ENCODE assay signal across 8 cellular contexts in the genomic region with DNA sequence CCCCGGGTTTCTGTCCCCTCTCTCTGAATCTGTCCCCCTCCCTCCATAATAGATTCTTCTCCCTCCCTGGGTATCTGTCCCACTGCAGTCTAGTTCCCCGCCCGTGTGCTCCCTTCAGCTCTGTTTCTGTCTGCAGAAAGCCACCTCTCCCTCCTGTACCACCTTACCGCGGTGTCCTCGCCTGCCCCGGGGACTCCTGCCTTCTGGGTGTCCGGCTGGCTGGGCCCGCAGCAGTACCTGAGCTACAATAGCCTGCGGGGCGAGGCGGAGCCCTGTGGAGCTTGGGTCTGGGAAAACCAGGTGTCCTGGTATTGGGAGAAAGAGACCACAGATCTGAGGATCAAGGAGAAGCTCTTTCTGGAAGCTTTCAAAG. TPM values are rescaled to one million over a fixed set of nuclear protein-coding genes. Genes with fewer than 3 reads are reported as not detected.
DNase-seq lines count a peak whose midpoint lies in the region; ATAC-seq and TF ChIP-seq lines count a peak whose summit lies in the region.

No MANE protein-coding gene starts in this region.

- H3K4me1 Mint-ChIP-seq in GM23338: peaks cover 16% of the 10 kb centered on the region

- H3K4me3 ChIP-seq in GM23338 (peak overlapping the region; percentile 79), RWPE2 (ENCODE audit: severe bottlenecking) (peak overlapping the region; percentile 55), foreskin fibroblast (ENCODE audit: low read depth in 1 of 2, low read length in 2 of 2) (peak overlapping the region; percentile 64 to 75), retinal pigment epithelial cell (ENCODE audit: low read length) (peak overlapping the region; percentile 64)

- H3K36me3 Mint-ChIP-seq in GM23338 (ENCODE audit: low read depth): peaks cover 12% of the 10 kb centered on the region; the same call in 2 of the 3 replicates

- H3F3A ChIP-seq in GM23338 (replicated peaks; ENCODE audit: low read depth): peaks cover 24% of the 10 kb centered on the region; the same call in 1 of the 2 replicates

- peak overlapping the region; percentile 94 for H3K4me2 ChIP-seq in GM23338

- H3K9me3 ChIP-seq in RWPE2 (ENCODE audit: severe bottlenecking): no peaks in the 10 kb centered on the region

- ATAC-seq in GM23338 (peak; percentile 3), RWPE2 (ENCODE audit: low read depth) (peak; percentile 10; the same call in 1 of the 3 replicates), HG02981 (IDR thresholded peaks at IDR 0.05; ENCODE audit: unreplicated experiment) (no peak), GM21381 (IDR thresholded peaks at IDR 0.05; ENCODE audit: unreplicated experiment) (no peak), HG02759 (IDR thresholded peaks at IDR 0.05; ENCODE audit: unreplicated experiment) (no peak)

- no peaks in the 10 kb centered on the region for H3K9me2 ChIP-seq in GM23338 (ENCODE audit: insufficient read depth)

- H3K27ac ChIP-seq in GM23338 (ENCODE audit: low read depth): peak overlapping the region; percentile 88
- peak overlapping the region; percentile 67 for H3K27ac ChIP-seq in RWPE2 (ENCODE audit: poor library complexity, severe bottlenecking)

- H3K36me3 ChIP-seq in GM23338 (ENCODE audit: insufficient read depth) (peaks cover 5% of the 10 kb centered on the region), RWPE2 (ENCODE audit: low read depth) (no peaks in the 10 kb centered on the region)

- peaks cover 11% of the 10 kb centered on the region; the same call in 1 of the 2 replicates for H3K79me2 ChIP-seq in GM23338 (replicated peaks; ENCODE audit: insufficient read depth)

- H3K9me3 Mint-ChIP-seq in GM23338: no peaks in the 10 kb centered on the region; the same call in 2 of the 3 replicates

- no peak overlapping the region for H3K27ac Mint-ChIP-seq in GM23338

- TF ChIP-seq CTCF in GM23338 (conservative IDR thresholded peaks at IDR 0.05; ENCODE audit: low read depth in 2 of 2): no peak
- TF ChIP-seq CTCF in RWPE2 (IDR thresholded peaks at IDR 0.05; ENCODE audit: poor library complexity, severe bottlenecking): no peak
- TF ChIP-seq CTCF in foreskin fibroblast (IDR thresholded peaks at IDR 0.05; ENCODE audit: low read depth, low read length): no peak
- no peak for TF ChIP-seq CTCF in retinal pigment epithelial cell (conservative IDR thresholded peaks at IDR 0.05; ENCODE audit: low read depth, low read length)

- H3K4me1 ChIP-seq in GM23338 (ENCODE audit: insufficient read depth) (peaks cover 21% of the 10 kb centered on the region), RWPE2 (ENCODE audit: insufficient read depth, poor library complexity, severe bottlenecking) (no peaks in the 10 kb centered on the region)

- no peaks in the 10 kb centered on the region for H3K27me3 ChIP-seq in GM23338 (ENCODE audit: insufficient read depth)
- H3K27me3 ChIP-seq in RWPE2 (ENCODE audit: insufficient read depth, poor library complexity, severe bottlenecking): no peaks in the 10 kb centered on the region

- peaks cover 14% of the 10 kb centered on the region for H3K27me3 Mint-ChIP-seq in GM23338 (ENCODE audit: insufficient read depth, low read depth, poor library complexity)

- no peak overlapping the region for H2AFZ ChIP-seq in GM23338

- no peaks in the 10 kb centered on the region; the same call in 1 of the 2 replicates for H4K20me1 ChIP-seq in GM23338 (replicated peaks; ENCODE audit: insufficient read depth)

- no peak for DNase-seq in GM23338 (ENCODE audit: low spot score)
- no peak for DNase-seq in RWPE2 (ENCODE audit: low spot score)
- DNase-seq in foreskin fibroblast: no peak
- DNase-seq in retinal pigment epithelial cell (ENCODE audit: low read depth): no peak
- DNase-seq in mucosa of gallbladder (ENCODE audit: low spot score): no peak

- H3K4me3 Mint-ChIP-seq in GM23338: peak overlapping the region; percentile 89

TF ChIP-seq in GM23338, 12 proteins besides CTCF, POLR2A, EP300 and RAD21 (continues in another document):
- TF ChIP-seq, protein P1, sequence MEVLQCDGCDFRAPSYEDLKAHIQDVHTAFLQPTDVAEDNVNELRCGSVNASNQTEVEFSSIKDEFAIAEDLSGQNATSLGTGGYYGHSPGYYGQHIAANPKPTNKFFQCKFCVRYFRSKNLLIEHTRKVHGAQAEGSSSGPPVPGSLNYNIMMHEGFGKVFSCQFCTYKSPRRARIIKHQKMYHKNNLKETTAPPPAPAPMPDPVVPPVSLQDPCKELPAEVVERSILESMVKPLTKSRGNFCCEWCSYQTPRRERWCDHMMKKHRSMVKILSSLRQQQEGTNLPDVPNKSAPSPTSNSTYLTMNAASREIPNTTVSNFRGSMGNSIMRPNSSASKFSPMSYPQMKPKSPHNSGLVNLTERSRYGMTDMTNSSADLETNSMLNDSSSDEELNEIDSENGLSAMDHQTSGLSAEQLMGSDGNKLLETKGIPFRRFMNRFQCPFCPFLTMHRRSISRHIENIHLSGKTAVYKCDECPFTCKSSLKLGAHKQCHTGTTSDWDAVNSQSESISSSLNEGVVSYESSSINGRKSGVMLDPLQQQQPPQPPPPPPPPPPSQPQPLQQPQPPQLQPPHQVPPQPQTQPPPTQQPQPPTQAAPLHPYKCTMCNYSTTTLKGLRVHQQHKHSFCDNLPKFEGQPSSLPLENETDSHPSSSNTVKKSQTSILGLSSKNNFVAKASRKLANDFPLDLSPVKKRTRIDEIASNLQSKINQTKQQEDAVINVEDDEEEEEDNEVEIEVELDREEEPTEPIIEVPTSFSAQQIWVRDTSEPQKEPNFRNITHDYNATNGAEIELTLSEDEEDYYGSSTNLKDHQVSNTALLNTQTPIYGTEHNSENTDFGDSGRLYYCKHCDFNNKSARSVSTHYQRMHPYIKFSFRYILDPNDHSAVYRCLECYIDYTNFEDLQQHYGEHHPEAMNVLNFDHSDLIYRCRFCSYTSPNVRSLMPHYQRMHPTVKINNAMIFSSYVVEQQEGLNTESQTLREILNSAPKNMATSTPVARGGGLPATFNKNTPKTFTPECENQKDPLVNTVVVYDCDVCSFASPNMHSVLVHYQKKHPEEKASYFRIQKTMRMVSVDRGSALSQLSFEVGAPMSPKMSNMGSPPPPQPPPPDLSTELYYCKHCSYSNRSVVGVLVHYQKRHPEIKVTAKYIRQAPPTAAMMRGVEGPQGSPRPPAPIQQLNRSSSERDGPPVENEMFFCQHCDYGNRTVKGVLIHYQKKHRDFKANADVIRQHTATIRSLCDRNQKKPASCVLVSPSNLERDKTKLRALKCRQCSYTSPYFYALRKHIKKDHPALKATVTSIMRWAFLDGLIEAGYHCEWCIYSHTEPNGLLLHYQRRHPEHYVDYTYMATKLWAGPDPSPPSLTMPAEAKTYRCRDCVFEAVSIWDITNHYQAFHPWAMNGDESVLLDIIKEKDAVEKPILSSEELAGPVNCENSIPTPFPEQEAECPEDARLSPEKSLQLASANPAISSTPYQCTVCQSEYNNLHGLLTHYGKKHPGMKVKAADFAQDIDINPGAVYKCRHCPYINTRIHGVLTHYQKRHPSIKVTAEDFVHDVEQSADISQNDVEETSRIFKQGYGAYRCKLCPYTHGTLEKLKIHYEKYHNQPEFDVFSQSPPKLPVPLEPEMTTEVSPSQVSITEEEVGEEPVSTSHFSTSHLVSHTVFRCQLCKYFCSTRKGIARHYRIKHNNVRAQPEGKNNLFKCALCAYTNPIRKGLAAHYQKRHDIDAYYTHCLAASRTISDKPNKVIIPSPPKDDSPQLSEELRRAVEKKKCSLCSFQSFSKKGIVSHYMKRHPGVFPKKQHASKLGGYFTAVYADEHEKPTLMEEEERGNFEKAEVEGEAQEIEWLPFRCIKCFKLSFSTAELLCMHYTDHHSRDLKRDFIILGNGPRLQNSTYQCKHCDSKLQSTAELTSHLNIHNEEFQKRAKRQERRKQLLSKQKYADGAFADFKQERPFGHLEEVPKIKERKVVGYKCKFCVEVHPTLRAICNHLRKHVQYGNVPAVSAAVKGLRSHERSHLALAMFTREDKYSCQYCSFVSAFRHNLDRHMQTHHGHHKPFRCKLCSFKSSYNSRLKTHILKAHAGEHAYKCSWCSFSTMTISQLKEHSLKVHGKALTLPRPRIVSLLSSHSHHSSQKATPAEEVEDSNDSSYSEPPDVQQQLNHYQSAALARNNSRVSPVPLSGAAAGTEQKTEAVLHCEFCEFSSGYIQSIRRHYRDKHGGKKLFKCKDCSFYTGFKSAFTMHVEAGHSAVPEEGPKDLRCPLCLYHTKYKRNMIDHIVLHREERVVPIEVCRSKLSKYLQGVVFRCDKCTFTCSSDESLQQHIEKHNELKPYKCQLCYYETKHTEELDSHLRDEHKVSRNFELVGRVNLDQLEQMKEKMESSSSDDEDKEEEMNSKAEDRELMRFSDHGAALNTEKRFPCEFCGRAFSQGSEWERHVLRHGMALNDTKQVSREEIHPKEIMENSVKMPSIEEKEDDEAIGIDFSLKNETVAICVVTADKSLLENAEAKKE (CRISPR knock-in tag; IDR thresholded peaks at IDR 0.05): no peak
- TF ChIP-seq CREB1 (CRISPR knock-in tag; IDR thresholded peaks at IDR 0.05; ENCODE audit: low read depth) (no peak), JUNB (IDR thresholded peaks at IDR 0.05; ENCODE audit: unreplicated experiment) (no peak), EZH2phosphoT487 (IDR thresholded peaks at IDR 0.05; ENCODE audit: unreplicated experiment) (no peak), POLR2AphosphoS5 (IDR thresholded peaks at IDR 0.05; ENCODE audit: low read depth) (no peak), STAT1 (IDR thresholded peaks at IDR 0.05; ENCODE audit: unreplicated experiment) (no peak), EZH2 (IDR thresholded peaks at IDR 0.05; ENCODE audit: low read depth, unreplicated experiment) (no peak), ZNF331 (CRISPR knock-in tag; IDR thresholded peaks at IDR 0.05; ENCODE audit: low read depth) (no peak)

RNA-seq across cellular contexts. Expression of gene FCGRT, which starts 1.3 kb away (rescaled TPM):
- total RNA-seq in GM23338 (2014; rRNA removed; shearing (Covaris generic)): 23.5 and 41.7 TPM in 2 replicates
- polyA plus RNA-seq in GM23338 (2016; fragmentation: Nextera tagmentation; extraction: Ambion mirVana): 62.3 and 66.8 TPM in 2 replicates
- 320 TPM for total RNA-seq in mucosa of gallbladder

RNA-seq across cellular contexts. Expression of gene RCN3, which starts 14.1 kb away (rescaled TPM):
- 44.0 and 54.8 TPM in 2 replicates for total RNA-seq in GM23338 (2014; rRNA removed; shearing (Covaris generic))
- polyA plus RNA-seq in GM23338 (2016; fragmentation: Nextera tagmentation; extraction: Ambion mirVana): 40.2 and 45.8 TPM in 2 replicates
- total RNA-seq in mucosa of gallbladder: 42.8 TPM

RNA-seq across cellular contexts. Expression of gene RPS11, which starts 17.5 kb away (rescaled TPM):
- 4,006 and 4,643 TPM in 2 replicates for total RNA-seq in GM23338 (2014; rRNA removed; shearing (Covaris generic))
- polyA plus RNA-seq in GM23338 (2016; fragmentation: Nextera tagmentation; extraction: Ambion mirVana): 2,646 and 2,793 TPM in 2 replicates
- 1,395 TPM for total RNA-seq in mucosa of gallbladder

RNA-seq across cellular contexts. Expression of gene RPL13A, which starts 26.3 kb away (rescaled TPM):
- 2,007 and 2,412 TPM in 2 replicates for total RNA-seq in GM23338 (2014; rRNA removed; shearing (Covaris generic))
- 2,105 and 2,261 TPM in 2 replicates for polyA plus RNA-seq in GM23338 (2016; fragmentation: Nextera tagmentation; extraction: Ambion mirVana)
- 2,400 TPM for total RNA-seq in mucosa of gallbladder

RNA-seq across cellular contexts. Expression of gene FLT3LG, which starts 39.7 kb away (rescaled TPM):
- 0.49 TPM in 1 of 2 replicates, not detected in the other for total RNA-seq in GM23338 (2014; rRNA removed; shearing (Covaris generic))
- 1.8 and 3.3 TPM in 2 replicates for polyA plus RNA-seq in GM23338 (2016; fragmentation: Nextera tagmentation; extraction: Ambion mirVana)
- 10.2 TPM for total RNA-seq in mucosa of gallbladder

Comparison
In these comparisons a context has a peak if more than half of its experiments do, and no peak if none do; other contexts are left out.
1. ATAC-seq: peak in GM23338 (single experiment) and RWPE2 (single experiment); none in HG02981 (single experiment), GM21381 (single experiment) and HG02759 (single experiment).
2. Peak in every context shown above with its lines, with median percentiles within 50 percentile points of each other: H3K4me3 ChIP-seq.